In the genomic region with DNA sequence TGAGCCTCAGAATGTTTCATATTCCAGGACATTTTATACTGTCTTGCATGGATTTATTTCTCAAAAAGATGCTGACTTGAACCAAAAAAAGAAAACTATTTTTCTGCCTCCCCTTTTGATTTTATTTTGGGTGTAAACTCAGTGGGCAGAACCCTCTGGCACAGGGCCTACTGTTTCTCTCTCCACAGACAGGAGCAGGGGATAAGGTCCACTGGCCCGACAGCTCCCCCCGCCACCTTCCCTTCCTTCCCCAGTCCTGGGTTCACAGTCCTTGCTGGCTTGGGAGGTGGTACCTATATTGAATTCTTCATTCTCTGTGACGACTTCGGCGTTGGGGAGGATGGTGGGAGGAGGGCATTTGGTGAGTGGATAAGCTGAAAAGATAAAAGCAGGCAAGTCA, we compare ENCODE assay signal across 17 cellular contexts.
A peak's percentile ranks its signal among the peaks of the same experiment; 100 is the strongest.
DNase-seq lines count a peak whose midpoint lies in the region; ATAC-seq and TF ChIP-seq lines count a peak whose summit lies in the region.
"Had no signal": no experiment of that assay in that cellular context is flagged by ENCODE, and none has a peak within 500 bp of the region (broad histone marks: within the 10 kb centered on the region; RNA-seq: fewer than 3 reads in every experiment).

No MANE protein-coding gene starts in this region.

- H2BK120ac ChIP-seq in IMR-90 (ENCODE audit: low read depth, low read length) (no peak overlapping the region), neuronal stem cell (ENCODE audit: low read depth, low read length) (no peak overlapping the region)

- H3K4me2 ChIP-seq in IMR-90 (ENCODE audit: low read depth, low read length): no peak overlapping the region
- H3K4me2 ChIP-seq in neuronal stem cell (ENCODE audit: insufficient read depth, low read length, poor library complexity, severe bottlenecking): no peak overlapping the region
- H3K4me2 ChIP-seq: A549; BLaER1 treated with 17β-estradiol and CSF1 and Interleukin-3, amounts not matched to agents 10 nM and 100 nM had no signal

- no peak overlapping the region for H2BK12ac ChIP-seq in neuronal stem cell (ENCODE audit: low read length)

- BruUV-seq in IMR-90 (replicated peaks; lab: Mats Ljungman, UMichigan): no TSS peak

- CTCF ChIA-PET in IMR-90 (lab: Yijun Ruan, JAX): no interaction called here

- H2BK20ac ChIP-seq in IMR-90 (ENCODE audit: low read depth, low read length): no peak overlapping the region

- no peaks in the 10 kb centered on the region for H3K36me3 ChIP-seq in IMR-90 (ENCODE audit: control insufficient read depth, insufficient read depth, low read length)
- no peaks in the 10 kb centered on the region for H3K36me3 ChIP-seq in esophagus muscularis mucosa
- H3K36me3 ChIP-seq in neuronal stem cell (replicated peaks in 1 of 2; ENCODE audit: control insufficient read depth in 2 of 2, insufficient read depth in 2 of 2, low read length in 2 of 2): no peaks in the 10 kb centered on the region
- H3K36me3 ChIP-seq: BLaER1 treated with 17β-estradiol and CSF1 and Interleukin-3, amounts not matched to agents 10 nM and 100 nM had no signal

- TF ChIP-seq POLR2A in IMR-90 (IDR thresholded peaks at IDR 0.05; ENCODE audit: low read depth, low read length): no peak
- no peak for TF ChIP-seq POLR2A in esophagus muscularis mucosa (IDR thresholded peaks at IDR 0.05; ENCODE audit: low read depth)

- ATAC-seq in IMR-90 (ENCODE audit: low read depth): no peak
- ATAC-seq: CD8-positive, alpha-beta T cell had no signal

- POLR2A ChIA-PET in IMR-90 (lab: Charles Lee; ENCODE audit: unreplicated experiment): no interaction called here

- H3K23ac ChIP-seq in IMR-90 (ENCODE audit: low read depth, low read length) (no peak overlapping the region), neuronal stem cell (ENCODE audit: low read depth, low read length, poor library complexity) (no peak overlapping the region)

- H2AK5ac ChIP-seq in IMR-90 (ENCODE audit: low read depth, low read length) (no peak overlapping the region), neuronal stem cell (ENCODE audit: low read depth, low read length) (no peak overlapping the region)

- H3K79me1 ChIP-seq in IMR-90 (ENCODE audit: low read depth in 1 of 2, low read length in 2 of 2) (no peaks in the 10 kb centered on the region), neuronal stem cell (ENCODE audit: low read depth, low read length) (peaks cover 2% of the 10 kb centered on the region)

- no peaks in the 10 kb centered on the region for H3K9me1 ChIP-seq in IMR-90 (ENCODE audit: insufficient read depth, low read length)

- no peak overlapping the region for H2AFZ ChIP-seq in IMR-90 (replicated peaks; ENCODE audit: low read length, poor library complexity)
- no peak overlapping the region for H2AFZ ChIP-seq in neuronal stem cell (ENCODE audit: low read length)

- no peaks in the 10 kb centered on the region for H3K4me1 ChIP-seq in IMR-90 (ENCODE audit: control insufficient read depth, insufficient read depth, low read length)
- no peaks in the 10 kb centered on the region for H3K4me1 ChIP-seq in esophagus muscularis mucosa
- H3K4me1 ChIP-seq in neuronal stem cell (ENCODE audit: control insufficient read depth in 2 of 2, insufficient read depth in 1 of 2, low read depth in 1 of 2, low read length in 2 of 2): peaks cover 0 to 2% of the 10 kb centered on the region in 2 donors
- H3K4me1 ChIP-seq: A549; BLaER1 treated with 17β-estradiol and CSF1 and Interleukin-3, amounts not matched to agents 10 nM and 100 nM; Caco-2 had no signal

- TF ChIP-seq CTCF in IMR-90 (conservative IDR thresholded peaks at IDR 0.05; ENCODE audit: low read depth, low read length) (no peak), esophagus muscularis mucosa (IDR thresholded peaks at IDR 0.05) (no peak)

- no peak overlapping the region for H3K27ac ChIP-seq in IMR-90 (ENCODE audit: insufficient read depth, low read length)
- no peak overlapping the region for H3K27ac ChIP-seq in esophagus muscularis mucosa (replicated peaks in 1 of 4)
- no peak overlapping the region for H3K27ac ChIP-seq in neuronal stem cell (replicated peaks; ENCODE audit: low read length)
- H3K27ac ChIP-seq: 22Rv1; A549; BLaER1 treated with 17β-estradiol and CSF1 and Interleukin-3, amounts not matched to agents 10 nM and 100 nM; C4-2B had no signal

- H2BK5ac ChIP-seq in IMR-90 (ENCODE audit: low read depth, low read length, poor library complexity, severe bottlenecking) (no peak overlapping the region), neuronal stem cell (ENCODE audit: low read length) (no peak overlapping the region)

- no peaks in the 10 kb centered on the region; the same call in 1 of the 2 replicates for H3K27me3 ChIP-seq in IMR-90 (ENCODE audit: control insufficient read depth, insufficient read depth, low read length)
- no peaks in the 10 kb centered on the region for H3K27me3 ChIP-seq in esophagus muscularis mucosa
- H3K27me3 ChIP-seq in neuronal stem cell (ENCODE audit: control insufficient read depth in 3 of 3, insufficient read depth in 3 of 3, low read depth in 1 of 3, low read length in 3 of 3): peaks cover 0 to 9% (median 0%) of the 10 kb centered on the region in 3 experiments
- H3K27me3 ChIP-seq: BLaER1 treated with 17β-estradiol and CSF1 and Interleukin-3, amounts not matched to agents 10 nM and 100 nM had no signal

- H3K18ac ChIP-seq in IMR-90 (ENCODE audit: low read depth, low read length) (no peak overlapping the region), neuronal stem cell (ENCODE audit: low read length) (peak overlapping the region; percentile 49)

- no peaks in the 10 kb centered on the region for H3K9me3 ChIP-seq in IMR-90 (ENCODE audit: control insufficient read depth, insufficient read depth, low read length)
- H3K9me3 ChIP-seq in esophagus muscularis mucosa: no peaks in the 10 kb centered on the region
- H3K9me3 ChIP-seq in neuronal stem cell (replicated peaks in 1 of 2; ENCODE audit: control insufficient read depth in 2 of 2, insufficient read depth in 1 of 2, low read depth in 1 of 2, low read length in 2 of 2): no peaks in the 10 kb centered on the region
- H3K9me3 ChIP-seq: A549; BLaER1 treated with 17β-estradiol and CSF1 and Interleukin-3, amounts not matched to agents 10 nM and 100 nM; Caco-2 had no signal

- no peak overlapping the region for H3K56ac ChIP-seq in IMR-90 (ENCODE audit: extremely low read depth, insufficient read depth, low read length)

- no peak overlapping the region for H3K9ac ChIP-seq in IMR-90 (ENCODE audit: low read depth, low read length)
- no peak overlapping the region for H3K9ac ChIP-seq in neuronal stem cell (ENCODE audit: low read depth, low read length, poor library complexity)
- H3K9ac ChIP-seq: BLaER1 treated with 17β-estradiol and CSF1 and Interleukin-3, amounts not matched to agents 10 nM and 100 nM had no signal

- intact Hi-C loops in IMR-90 (cut with micrococcal nuclease): no loop called here
- intact Hi-C loops in esophagus muscularis mucosa (cut with DNase I): no loop called here

- no peaks in the 10 kb centered on the region for H4K20me1 ChIP-seq in IMR-90 (ENCODE audit: insufficient read depth, low read length)
- H4K20me1 ChIP-seq: BLaER1 treated with 17β-estradiol and CSF1 and Interleukin-3, amounts not matched to agents 10 nM and 100 nM had no signal

- TF ChIP-seq EP300 in esophagus muscularis mucosa (IDR thresholded peaks at IDR 0.05): no peak

- H4K91ac ChIP-seq in IMR-90 (ENCODE audit: insufficient read depth, low read depth, low read length): no peak overlapping the region
- no peak overlapping the region for H4K91ac ChIP-seq in neuronal stem cell (ENCODE audit: low read depth, low read length, poor library complexity)

- H3K4me3 ChIP-seq in IMR-90 (ENCODE audit: insufficient read depth, low read depth, low read length): no peak overlapping the region
- H3K4me3 ChIP-seq in esophagus muscularis mucosa: no peak overlapping the region
- H3K4me3 ChIP-seq in neuronal stem cell (ENCODE audit: low read length in 2 of 2): no peak overlapping the region
- H3K4me3 ChIP-seq: A549; BLaER1 treated with 17β-estradiol and CSF1 and Interleukin-3, amounts not matched to agents 10 nM and 100 nM had no signal

- H2AK9ac ChIP-seq in IMR-90 (replicated peaks; ENCODE audit: low read depth, low read length, poor library complexity): peak overlapping the region; percentile 78

- no peak for DNase-seq in IMR-90
- DNase-seq in esophagus muscularis mucosa (ENCODE audit: extremely low spot score): peak; percentile 64
- DNase-seq in neuronal stem cell (ENCODE audit: low spot score): no peak
- no peak for DNase-seq in superior temporal gyrus (ENCODE audit: extremely low spot score)
- no peak for DNase-seq in HPDE6-E6E7 (ENCODE audit: extremely low spot score)
- no peak for DNase-seq in kidney tubule cell (ENCODE audit: low spot score)
- DNase-seq: AML-193; Caco-2; Calu3; CD4-positive, alpha-beta T cell; CD8-positive, alpha-beta T cell; DMS79 treated with DMSO at 0.1 percent for 48 hours; GF-D8 had no signal

- H2BK15ac ChIP-seq in IMR-90 (ENCODE audit: low read depth, low read length) (no peak overlapping the region), neuronal stem cell (ENCODE audit: low read length) (no peak overlapping the region)

- H3K14ac ChIP-seq in IMR-90 (replicated peaks; ENCODE audit: low read depth, low read length) (no peak overlapping the region), neuronal stem cell (ENCODE audit: low read length) (no peak overlapping the region)

- H4K8ac ChIP-seq in IMR-90 (ENCODE audit: low read depth in 2 of 2, low read length in 2 of 2) (no peak overlapping the region), neuronal stem cell (ENCODE audit: low read depth, low read length) (no peak overlapping the region)

- WGBS in IMR-90 (ENCODE audit: extremely low coverage in 2 of 2, insufficient read length in 1 of 2), 2 experiments: no CpG with 5 or more reads among the region's 5 CpGs
- WGBS in esophagus muscularis mucosa: 93% methylated on average over 5 of the region's 5 CpGs
- WGBS in neuronal stem cell (ENCODE audit: extremely low coverage in 2 of 2, insufficient read length in 2 of 2, insufficient replicate concordance in 1 of 2), 2 donors: no CpG with 5 or more reads among the region's 5 CpGs

- dilution Hi-C loops in IMR-90 (cut with HindIII; ENCODE audit: low sequenced_read_pairs, unreplicated experiment): no loop called here

- H4K5ac ChIP-seq in IMR-90 (ENCODE audit: low read depth, low read length): no peak overlapping the region

- in situ Hi-C loops in IMR-90 (cut with MboI; ENCODE audit: low sequenced_read_pairs): no loop called here

- no peak overlapping the region for H3K4ac ChIP-seq in IMR-90 (ENCODE audit: low read depth, low read length)
- no peak overlapping the region for H3K4ac ChIP-seq in neuronal stem cell (ENCODE audit: low read length)

- no peak for TF ChIP-seq RAD21 in IMR-90 (IDR thresholded peaks at IDR 0.05; ENCODE audit: low read length)

TF ChIP-seq in IMR-90, 13 proteins besides CTCF, POLR2A, EP300 and RAD21:
- no peak for TF ChIP-seq MAZ (IDR thresholded peaks at IDR 0.05; ENCODE audit: borderline replicate concordance, low read depth, low read length)
TF ChIP-seq in IMR-90: peak in this region for 0.
